11 cellular contexts compared by ENCODE assay signal in genomic region chr10:90138844-90139243, GRCh38.
A peak's percentile ranks its signal among the peaks of the same experiment; 100 is the strongest.
DNase-seq lines count a peak whose midpoint lies in the region; ATAC-seq and TF ChIP-seq lines count a peak whose summit lies in the region.
"Had no signal": no experiment of that assay in that cellular context is flagged by ENCODE, and none has a peak within 500 bp of the region (broad histone marks: within the 10 kb centered on the region; RNA-seq: fewer than 3 reads in every experiment).

No MANE protein-coding gene starts in this region.

- H2AFZ ChIP-seq in mammary epithelial cell (ENCODE audit: low read depth, low read length) = no peak overlapping the region

- peaks cover 0 to 11% (median 9%) of the 10 kb centered on the region in 3 donors for H3K36me3 Mint-ChIP-seq in immature natural killer cell

- dilution Hi-C loops in mammary epithelial cell (cut with HindIII; ENCODE audit: low sequenced_read_pairs) = loop anchor here (25.0 kb wide), 1 partner anchor 352 kb away; no protein-coding TSS in a partner anchor

- H3K23ac ChIP-seq in mesendoderm (ENCODE audit: low read length) = no peak overlapping the region

- TF ChIP-seq CTCF in mammary epithelial cell (conservative IDR thresholded peaks at IDR 0.05 in 1 of 2, IDR thresholded peaks at IDR 0.05 in 1 of 2; ENCODE audit: extremely low read depth in 1 of 2, insufficient read depth in 1 of 2, low read depth in 1 of 2, low read length in 2 of 2) = peak; percentile 52 to 53

- no peaks in the 10 kb centered on the region for H3K27me3 ChIP-seq in mammary epithelial cell (ENCODE audit: insufficient read depth, low read length)
- H3K27me3 ChIP-seq in mesendoderm (ENCODE audit: insufficient read depth, low read length, poor library complexity) = no peaks in the 10 kb centered on the region
- H3K27me3 ChIP-seq: SJSA1 had no signal

- H2AK5ac ChIP-seq in mesendoderm (ENCODE audit: low read length) = no peak overlapping the region

- in situ Hi-C loops in mammary epithelial cell (cut with MboI; ENCODE audit: low sequenced_read_pairs in 2 of 2) = loop anchor here (5.0 to 25.0 kb wide), 4 partner anchors 127 to 448 kb away; no protein-coding TSS in a partner anchor

- peaks cover 0 to 4% (median 2%) of the 10 kb centered on the region in 3 donors for H3K27me3 Mint-ChIP-seq in immature natural killer cell (ENCODE audit: low read depth in 3 of 3)

- BruUV-seq in mammary epithelial cell (replicated peaks; lab: Mats Ljungman, UMichigan) = no TSS peak

- H2BK120ac ChIP-seq in mesendoderm (ENCODE audit: low read depth, low read length) = no peak overlapping the region

- intact Hi-C loops in mammary epithelial cell (cut with micrococcal nuclease) = loop anchor here (1.0 to 2.0 kb wide), 3 partner anchors 132 to 346 kb away; no protein-coding TSS in a partner anchor

- no peak for ATAC-seq in HG03469 (IDR thresholded peaks at IDR 0.05; ENCODE audit: unreplicated experiment)

- H3K79me2 ChIP-seq in mammary epithelial cell (ENCODE audit: insufficient read depth, low read length) = no peaks in the 10 kb centered on the region
- H3K79me2 ChIP-seq in mesendoderm (ENCODE audit: control insufficient read depth, insufficient read depth, low read length) = no peaks in the 10 kb centered on the region

- H4K20me1 ChIP-seq in mammary epithelial cell (ENCODE audit: insufficient read depth, low read length) = no peaks in the 10 kb centered on the region

- no peaks in the 10 kb centered on the region for H3K4me1 ChIP-seq in mammary epithelial cell (ENCODE audit: insufficient read depth, low read length)
- no peaks in the 10 kb centered on the region for H3K4me1 ChIP-seq in mesendoderm (ENCODE audit: control insufficient read depth, low read depth, low read length)
- H3K4me1 ChIP-seq: SJSA1 had no signal

- H4K5ac ChIP-seq in mesendoderm (ENCODE audit: low read length) = no peak overlapping the region

- H3K4ac ChIP-seq in mesendoderm (ENCODE audit: low read depth, low read length) = no peak overlapping the region

- CTCF ChIA-PET in mammary epithelial cell (lab: Charles Lee; ENCODE audit: low non-redundant PET) = interaction anchor here (0.6 kb wide), 1 partner anchor 177 kb away, joined by 7 read pairs; no protein-coding TSS in a partner anchor

- peaks cover 8 to 68% (median 37%) of the 10 kb centered on the region in 6 donors for H3K9me3 Mint-ChIP-seq in immature natural killer cell

- DNase-seq in NCI-H1417 (lab: John Stamatoyannopoulos, UW) (peak in 2 of 3 experiments; percentile 0 to 1), NCI-H1417 treated with DMSO at 0.1 percent for 48 hours (lab: John Stamatoyannopoulos, UW) (no peak), Kasumi-1 (lab: John Stamatoyannopoulos, UW) (peak; percentile 44 to 63), mammary epithelial cell (no peak), mesendoderm (peak; percentile 59), HuH-7.5 (ENCODE audit: low spot score) (no peak), immature natural killer cell (no peak)
- DNase-seq: KG1 had no signal

- H3K4me2 ChIP-seq in mammary epithelial cell (ENCODE audit: insufficient read depth, low read depth, low read length) (no peak overlapping the region), mesendoderm (ENCODE audit: low read length) (no peak overlapping the region)

- peaks cover 29% of the 10 kb centered on the region for H3K9me3 ChIP-seq in mammary epithelial cell (replicated peaks; ENCODE audit: insufficient read depth, low read length)

- H2BK15ac ChIP-seq in mesendoderm (replicated peaks; ENCODE audit: low read depth) = no peak overlapping the region

- no peak overlapping the region for H2BK5ac ChIP-seq in mesendoderm (ENCODE audit: low read length)

- no peaks in the 10 kb centered on the region for H3K36me3 ChIP-seq in mammary epithelial cell (ENCODE audit: insufficient read depth, low read length)
- H3K36me3 ChIP-seq in mesendoderm (ENCODE audit: control insufficient read depth, insufficient read depth, low read length) = no peaks in the 10 kb centered on the region
- H3K36me3 ChIP-seq: SJSA1, thoracic aorta had no signal

- H3K18ac ChIP-seq in mesendoderm (ENCODE audit: low read length) = no peak overlapping the region

- WGBS in mammary epithelial cell (ENCODE audit: low coverage, missing lambda C conversion rate) = 63% methylated on average over 4 of the region's 4 CpGs
- WGBS in mesendoderm (ENCODE audit: extremely low coverage, insufficient coverage, low lambda C conversion rate) = no CpG with 5 or more reads among the region's 4 CpGs

- H3K79me1 ChIP-seq in mesendoderm (ENCODE audit: low read length) = no peaks in the 10 kb centered on the region

- H3K9ac ChIP-seq in mammary epithelial cell (ENCODE audit: insufficient read depth, low read length) = no peak overlapping the region
- H3K9ac ChIP-seq in mesendoderm (ENCODE audit: low read length) = no peak overlapping the region

- no peaks in the 10 kb centered on the region for H3K4me1 Mint-ChIP-seq in immature natural killer cell

- H4K8ac ChIP-seq in mesendoderm (ENCODE audit: low read depth, low read length) = no peak overlapping the region

- no peak overlapping the region for H3K4me3 Mint-ChIP-seq in immature natural killer cell

- no peak overlapping the region for H3K27ac Mint-ChIP-seq in immature natural killer cell

- no peak overlapping the region for H3K56ac ChIP-seq in mesendoderm (ENCODE audit: low read length)

- H3K27ac ChIP-seq in mammary epithelial cell (ENCODE audit: insufficient read depth, low read depth, low read length) (no peak overlapping the region), mesendoderm (ENCODE audit: low read depth, low read length) (no peak overlapping the region)
- H3K27ac ChIP-seq: SJSA1, thoracic aorta had no signal

- no peak overlapping the region for H3K4me3 ChIP-seq in mammary epithelial cell (replicated peaks in 1 of 3; ENCODE audit: insufficient read depth in 1 of 3, low read depth in 2 of 3, low read length in 3 of 3)
- no peak overlapping the region for H3K4me3 ChIP-seq in mesendoderm (ENCODE audit: low read length)
- H3K4me3 ChIP-seq: SJSA1, thoracic aorta had no signal

Comparison
In these comparisons a context has a peak if more than half of its experiments do, and no peak if none do; other contexts are left out.
1. DNase-seq: peak in NCI-H1417 (2 of 3), Kasumi-1 (2 of 2) and mesendoderm (single experiment); none in NCI-H1417 treated with DMSO at 0.1 percent for 48 hours (single experiment), mammary epithelial cell (single experiment), HuH-7.5 (single experiment) and immature natural killer cell (0 of 3).